ENCODE assay signal across 8 cellular contexts in the genomic region with DNA sequence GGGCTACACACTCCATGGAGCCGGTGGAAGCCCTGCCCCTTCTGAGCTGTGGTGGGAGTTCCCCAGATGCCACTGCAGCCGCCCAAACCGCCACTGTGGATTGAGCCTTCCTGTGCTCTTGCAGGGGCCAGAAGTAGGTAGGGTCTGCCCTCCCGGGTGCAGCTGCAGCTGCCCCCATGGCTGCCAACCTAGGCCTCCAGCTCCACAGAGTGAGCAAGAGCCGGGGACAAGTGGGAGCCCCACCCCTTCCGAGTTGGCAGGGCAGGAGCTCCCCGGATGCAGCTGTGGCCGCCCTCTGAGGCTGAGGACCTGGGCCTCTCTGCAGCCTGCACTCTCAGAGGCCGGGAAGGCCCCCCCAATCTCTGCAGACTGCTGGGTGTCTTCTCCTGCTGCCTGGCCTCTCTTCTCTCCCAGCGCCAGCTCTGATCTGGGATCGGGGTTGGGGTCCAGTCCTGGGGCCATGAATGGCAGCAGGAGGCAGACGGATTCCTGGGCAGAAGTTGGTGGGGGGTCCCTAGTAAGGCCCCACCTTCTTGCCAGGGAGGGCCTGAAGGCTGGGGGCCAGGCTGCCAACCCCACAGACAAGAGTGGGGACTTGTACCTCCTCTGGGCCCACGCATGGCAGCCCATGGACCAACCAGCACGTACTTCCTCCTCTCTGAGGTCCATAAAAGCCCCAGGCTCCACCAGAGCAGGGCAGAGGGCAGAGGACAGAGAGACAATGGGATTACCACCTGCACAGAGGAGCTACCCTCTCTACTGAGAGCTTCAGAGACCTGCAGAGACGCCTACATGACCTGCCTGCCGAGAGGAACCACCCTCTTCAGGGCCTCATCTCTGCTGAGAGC. TPM values are rescaled to one million over a fixed set of nuclear protein-coding genes. Genes with fewer than 3 reads are reported as not detected.
DNase-seq lines count a peak whose midpoint lies in the region; ATAC-seq and TF ChIP-seq lines count a peak whose summit lies in the region.

No MANE protein-coding gene starts in this region.

- H3K4me1 ChIP-seq in lower lobe of right lung = peaks cover 16% of the 10 kb centered on the region

- DNase-seq in AG20443 (ENCODE audit: low spot score) (peak; percentile 2), lower lobe of right lung (peak; percentile 61), 8988T (no peak), NCI-H345 treated with DMSO at 0.1 percent for 48 hours (lab: John Stamatoyannopoulos, UW; ENCODE audit: unreplicated experiment) (no peak), NOMO-1 treated with DMSO at 0.1 percent for 48 hours (lab: John Stamatoyannopoulos, UW; ENCODE audit: unreplicated experiment) (no peak)
- peak; percentile 85 for DNase-seq in activated CD8-positive, alpha-beta memory T cell treated with anti-CD3 and anti-CD28 coated beads, Interleukin-2, amount 10 ng/mL, durations not matched to agents 7 days and 5 days
- DNase-seq in stimulated activated naive CD8-positive, alpha-beta T cell treated with anti-CD3 and anti-CD28 coated beads, Interleukin-15, amount 100 ng/mL, for 72 hours = peak; percentile 60 to 69

- H3K27ac Mint-ChIP-seq in activated CD8-positive, alpha-beta memory T cell treated with anti-CD3 and anti-CD28 coated beads, Interleukin-2, amount 10 ng/mL, durations not matched to agents 7 days and 5 days = peak overlapping the region; percentile 83
- peak overlapping the region in 1 of 2 donors; percentile 59 for H3K27ac Mint-ChIP-seq in stimulated activated naive CD8-positive, alpha-beta T cell treated with anti-CD3 and anti-CD28 coated beads, Interleukin-15, amount 100 ng/mL, for 72 hours

- H3K27me3 ChIP-seq in lower lobe of right lung (ENCODE audit: low read depth) = no peaks in the 10 kb centered on the region

- ATAC-seq in HG03432 (IDR thresholded peaks at IDR 0.05; ENCODE audit: unreplicated experiment) (peak; percentile 52), lower lobe of right lung (peak; percentile 56 to 61)
- peak; percentile 89 for ATAC-seq in activated CD8-positive, alpha-beta memory T cell treated with anti-CD3 and anti-CD28 coated beads, Interleukin-2, amount 10 ng/mL, durations not matched to agents 7 days and 5 days
- peak; percentile 92 for ATAC-seq in stimulated activated naive CD8-positive, alpha-beta T cell treated with anti-CD3 and anti-CD28 coated beads, Interleukin-15, amount 100 ng/mL, for 72 hours

- peak overlapping the region; percentile 18 for H3K4me3 Mint-ChIP-seq in activated CD8-positive, alpha-beta memory T cell treated with anti-CD3 and anti-CD28 coated beads, Interleukin-2, amount 10 ng/mL, durations not matched to agents 7 days and 5 days
- peak overlapping the region; percentile 50 to 73 for H3K4me3 Mint-ChIP-seq in stimulated activated naive CD8-positive, alpha-beta T cell treated with anti-CD3 and anti-CD28 coated beads, Interleukin-15, amount 100 ng/mL, for 72 hours

- H3K9me3 Mint-ChIP-seq in activated CD8-positive, alpha-beta memory T cell treated with anti-CD3 and anti-CD28 coated beads, Interleukin-2, amount 10 ng/mL, durations not matched to agents 7 days and 5 days (ENCODE audit: low read depth) = no peaks in the 10 kb centered on the region
- no peaks in the 10 kb centered on the region for H3K9me3 Mint-ChIP-seq in stimulated activated naive CD8-positive, alpha-beta T cell treated with anti-CD3 and anti-CD28 coated beads, Interleukin-15, amount 100 ng/mL, for 72 hours

- H3K36me3 ChIP-seq in lower lobe of right lung = no peaks in the 10 kb centered on the region

- H3K4me3 ChIP-seq in lower lobe of right lung = no peak overlapping the region

- TF ChIP-seq CTCF in lower lobe of right lung (IDR thresholded peaks at IDR 0.05) = no peak

- intact Hi-C loops in lower lobe of right lung (cut with DNase I) = no loop called here

- H3K27me3 Mint-ChIP-seq in activated CD8-positive, alpha-beta memory T cell treated with anti-CD3 and anti-CD28 coated beads, Interleukin-2, amount 10 ng/mL, durations not matched to agents 7 days and 5 days = no peaks in the 10 kb centered on the region
- no peaks in the 10 kb centered on the region for H3K27me3 Mint-ChIP-seq in stimulated activated naive CD8-positive, alpha-beta T cell treated with anti-CD3 and anti-CD28 coated beads, Interleukin-15, amount 100 ng/mL, for 72 hours

- CTCF ChIA-PET in activated CD8-positive, alpha-beta memory T cell treated with anti-CD3 and anti-CD28 coated beads, Interleukin-2, amount 10 ng/mL, durations not matched to agents 7 days and 5 days (lab: Charles Lee) = interaction anchor here (1.0 to 8.9 kb wide), 17 partner anchors 10 to 293 kb away, joined by 3 to 77 read pairs (median 5); a partner anchor contains a TSS

- no peaks in the 10 kb centered on the region for H3K9me3 ChIP-seq in lower lobe of right lung

- H3K36me3 Mint-ChIP-seq in activated CD8-positive, alpha-beta memory T cell treated with anti-CD3 and anti-CD28 coated beads, Interleukin-2, amount 10 ng/mL, durations not matched to agents 7 days and 5 days = no peaks in the 10 kb centered on the region

- peak overlapping the region; percentile 58 for H3K27ac ChIP-seq in lower lobe of right lung

- peaks cover 57% of the 10 kb centered on the region for H3K4me1 Mint-ChIP-seq in activated CD8-positive, alpha-beta memory T cell treated with anti-CD3 and anti-CD28 coated beads, Interleukin-2, amount 10 ng/mL, durations not matched to agents 7 days and 5 days
- peaks cover 56% of the 10 kb centered on the region for H3K4me1 Mint-ChIP-seq in stimulated activated naive CD8-positive, alpha-beta T cell treated with anti-CD3 and anti-CD28 coated beads, Interleukin-15, amount 100 ng/mL, for 72 hours

RNA-seq across cellular contexts. Expression of a gene that starts 28.9 kb away (rescaled TPM):
- 100 to 1,000 TPM; 134 to 139 TPM for total RNA-seq in activated CD8-positive, alpha-beta memory T cell treated with anti-CD3 and anti-CD28 coated beads, Interleukin-2, amount 10 ng/mL, durations not matched to agents 7 days and 5 days
- 120 TPM for total RNA-seq in lower lobe of right lung

RNA-seq across cellular contexts. Expression of a gene that starts 33.3 kb away (rescaled TPM):
- total RNA-seq in activated CD8-positive, alpha-beta memory T cell treated with anti-CD3 and anti-CD28 coated beads, Interleukin-2, amount 10 ng/mL, durations not matched to agents 7 days and 5 days = 100 to 1,000 TPM; 196 to 259 TPM
- 120 TPM for total RNA-seq in lower lobe of right lung

RNA-seq across cellular contexts. Expression of a gene that starts 39.1 kb away (rescaled TPM):
- total RNA-seq in activated CD8-positive, alpha-beta memory T cell treated with anti-CD3 and anti-CD28 coated beads, Interleukin-2, amount 10 ng/mL, durations not matched to agents 7 days and 5 days = 10 to 100 TPM; 31.7 to 35.0 TPM
- 61.6 TPM for total RNA-seq in lower lobe of right lung

Comparison
In these comparisons a context has a peak if more than half of its experiments do, and no peak if none do; other contexts are left out.
1. DNase-seq: peak in AG20443 (single experiment), activated CD8-positive, alpha-beta memory T cell treated with anti-CD3 and anti-CD28 coated beads, Interleukin-2, amount 10 ng/mL, durations not matched to agents 7 days and 5 days (single experiment), lower lobe of right lung (single experiment) and stimulated activated naive CD8-positive, alpha-beta T cell treated with anti-CD3 and anti-CD28 coated beads, Interleukin-15, amount 100 ng/mL, for 72 hours (2 of 2); none in 8988T (single experiment), NCI-H345 treated with DMSO at 0.1 percent for 48 hours (single experiment) and NOMO-1 treated with DMSO at 0.1 percent for 48 hours (single experiment).
2. Peak in every context shown above with its lines, with median percentiles within 50 percentile points of each other: ATAC-seq.